In the genomic region with DNA sequence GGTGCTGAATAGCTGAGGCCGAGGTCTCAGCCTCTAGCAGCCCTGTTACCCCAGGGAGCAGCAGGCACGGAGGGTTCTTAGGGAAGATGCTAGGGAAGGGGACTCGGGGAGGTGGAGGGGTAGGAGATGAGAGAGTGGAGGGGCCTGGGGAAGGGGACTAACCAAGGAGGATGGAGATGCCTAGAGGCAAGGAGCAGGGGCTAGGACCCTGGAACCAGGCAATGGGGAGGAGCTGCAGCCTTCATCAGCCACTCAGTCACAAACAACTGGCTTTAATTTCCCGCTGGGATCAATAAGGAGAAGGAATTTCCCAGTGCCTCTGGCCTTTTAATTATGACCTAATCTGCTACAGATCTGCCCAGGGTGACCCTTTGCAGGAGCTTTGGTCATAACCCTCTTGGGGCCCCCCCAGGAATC, we compare ENCODE assay signal across 16 cellular contexts. TPM values are rescaled to one million over a fixed set of nuclear protein-coding genes. Genes with fewer than 3 reads are reported as not detected.
A peak's percentile ranks its signal among the peaks of the same experiment; 100 is the strongest.
DNase-seq lines count a peak whose midpoint lies in the region; ATAC-seq and TF ChIP-seq lines count a peak whose summit lies in the region.
"Had no signal": no experiment of that assay in that cellular context is flagged by ENCODE, and none has a peak within 500 bp of the region (broad histone marks: within the 10 kb centered on the region; RNA-seq: fewer than 3 reads in every experiment).

No MANE protein-coding gene starts in this region.

- H3K27me3 Mint-ChIP-seq in endodermal cell (ENCODE audit: insufficient read depth) = peaks cover 25% of the 10 kb centered on the region

- DNase-seq in right atrium auricular region (ENCODE audit: low spot score) = no peak
- no peak for DNase-seq in left cardiac atrium
- DNase-seq in endodermal cell = peak; percentile 90
- DNase-seq in NCI-H345 (lab: John Stamatoyannopoulos, UW) = no peak
- no peak for DNase-seq in left lung
- no peak for DNase-seq in KG1 (lab: John Stamatoyannopoulos, UW)
- DNase-seq: activated CD4-positive, alpha-beta memory T cell treated with anti-CD3 and anti-CD28 coated beads for 36 hours; activated effector memory CD4-positive, alpha-beta T cell treated with anti-CD3 and anti-CD28 coated beads, Interleukin-2, amount 50 U/mL, for 16 hours; Calu3; KBM-7; NCI-H524; right lobe of liver; T-helper 9 cell had no signal

- no peaks in the 10 kb centered on the region for H3K9me3 Mint-ChIP-seq in endodermal cell
- H3K9me3 Mint-ChIP-seq: activated CD4-positive, alpha-beta memory T cell treated with anti-CD3 and anti-CD28 coated beads for 36 hours had no signal

- H3K9me3 ChIP-seq in right atrium auricular region (no peaks in the 10 kb centered on the region), endodermal cell (ENCODE audit: control insufficient read depth, low read length) (no peaks in the 10 kb centered on the region), muscle layer of colon (ENCODE audit: low read length) (no peaks in the 10 kb centered on the region), left lung (no peaks in the 10 kb centered on the region)
- H3K9me3 ChIP-seq: A549, right lobe of liver had no signal

- H3K36me3 ChIP-seq in right atrium auricular region (no peaks in the 10 kb centered on the region), endodermal cell (ENCODE audit: control insufficient read depth, insufficient read depth, low read length) (no peaks in the 10 kb centered on the region), muscle layer of colon (ENCODE audit: insufficient read depth, low read length) (no peaks in the 10 kb centered on the region), left lung (no peaks in the 10 kb centered on the region)
- H3K36me3 ChIP-seq: right lobe of liver had no signal

- H3K27ac Mint-ChIP-seq in endodermal cell = peak overlapping the region; percentile 36
- H3K27ac Mint-ChIP-seq: activated CD4-positive, alpha-beta memory T cell treated with anti-CD3 and anti-CD28 coated beads for 36 hours had no signal

- ATAC-seq in left cardiac atrium (no peak), GM18907 (IDR thresholded peaks at IDR 0.05; ENCODE audit: unreplicated experiment) (no peak), left lung (no peak)
- ATAC-seq: A549, right lobe of liver had no signal

- no peak overlapping the region for H3K9ac ChIP-seq in endodermal cell (ENCODE audit: extremely low read depth, low read length, poor library complexity, severe bottlenecking)
- no peak overlapping the region for H3K9ac ChIP-seq in muscle layer of colon (ENCODE audit: low read length)

- peaks cover 0 to 5% of the 10 kb centered on the region in 2 donors for H3K27me3 ChIP-seq in right atrium auricular region
- no peaks in the 10 kb centered on the region for H3K27me3 ChIP-seq in endodermal cell (ENCODE audit: control insufficient read depth, insufficient read depth, low read length, poor library complexity, severe bottlenecking)
- no peaks in the 10 kb centered on the region for H3K27me3 ChIP-seq in muscle layer of colon (ENCODE audit: control insufficient read depth in 1 of 2, insufficient read depth in 2 of 2, low read length in 2 of 2)
- peaks cover 21 to 50% of the 10 kb centered on the region in 2 donors for H3K27me3 ChIP-seq in left lung

- H3K4me1 Mint-ChIP-seq in endodermal cell = peaks cover 53% of the 10 kb centered on the region

- intact Hi-C loops in left cardiac atrium (cut with DNase I) = no loop called here
- intact Hi-C loops in left lung (cut with DNase I) = no loop called here

- H3K36me3 Mint-ChIP-seq in endodermal cell (ENCODE audit: low read depth) = peaks cover 1% of the 10 kb centered on the region
- H3K36me3 Mint-ChIP-seq: activated CD4-positive, alpha-beta memory T cell treated with anti-CD3 and anti-CD28 coated beads for 36 hours had no signal

- H3K4me1 ChIP-seq in right atrium auricular region (peaks cover 0 to 46% of the 10 kb centered on the region in 2 donors), endodermal cell (ENCODE audit: control insufficient read depth, insufficient read depth, low read length) (peaks cover 21% of the 10 kb centered on the region), muscle layer of colon (ENCODE audit: insufficient read depth, low read length) (peaks cover 77% of the 10 kb centered on the region), left lung (peaks cover 19 to 28% of the 10 kb centered on the region in 2 donors)

- peak overlapping the region; percentile 72 for H3K4me3 Mint-ChIP-seq in endodermal cell
- H3K4me3 Mint-ChIP-seq: activated CD4-positive, alpha-beta memory T cell treated with anti-CD3 and anti-CD28 coated beads for 36 hours had no signal

- 4 to 17% methylated on average over 3 to 4 of the region's 4 CpGs for WGBS in endodermal cell (ENCODE audit: insufficient coverage in 1 of 2, insufficient read length in 1 of 2), 2 experiments

- H3K4me3 ChIP-seq in right atrium auricular region (no peak overlapping the region), endodermal cell (ENCODE audit: low read length) (peak overlapping the region; percentile 59), muscle layer of colon (ENCODE audit: low read depth in 1 of 2, low read length in 2 of 2) (no peak overlapping the region), left lung (no peak overlapping the region)
- H3K4me3 ChIP-seq: A549, right lobe of liver had no signal

- TF ChIP-seq CTCF in right atrium auricular region (IDR thresholded peaks at IDR 0.05) (no peak), endodermal cell (conservative IDR thresholded peaks at IDR 0.05) (no peak), left lung (IDR thresholded peaks at IDR 0.05) (no peak)

- H3K27ac ChIP-seq in right atrium auricular region (peak overlapping the region; percentile 16 to 40), endodermal cell (ENCODE audit: low read depth, low read length) (peak overlapping the region; percentile 71), muscle layer of colon (ENCODE audit: low read depth, low read length) (peak overlapping the region; percentile 89), left lung (peak overlapping the region in 1 of 2 donors; percentile 26)
- H3K27ac ChIP-seq: right lobe of liver had no signal

RNA-seq across cellular contexts. Expression of gene CRABP2, which starts 2.9 kb away (rescaled TPM):
- total RNA-seq in right atrium auricular region (1 to 10 TPM in 1 of 2 donors, under 1 TPM in 1; 0.67 to 2.5 TPM), left cardiac atrium (1 to 10 TPM; 1.5 TPM), endodermal cell (100 to 1,000 TPM; 243 to 780 TPM), left lung (10 to 100 TPM in 1 of 2 donors, 1 to 10 TPM in 1; 2.7 to 23.3 TPM)
- polyA plus RNA-seq in endodermal cell (2013, experiment 1 of 2) = 435 TPM
- polyA plus RNA-seq in endodermal cell (2013, experiment 2 of 2) = 409 TPM

RNA-seq across cellular contexts. Expression of gene METTL25B, which starts 20.0 kb away (rescaled TPM):
- 10 to 100 TPM in 1 of 2 donors, 1 to 10 TPM in 1; 7.4 to 15.6 TPM for total RNA-seq in right atrium auricular region
- total RNA-seq in left cardiac atrium = 10 to 100 TPM; 14.6 to 20.5 TPM
- 10 to 100 TPM; 25.9 to 35.5 TPM for total RNA-seq in endodermal cell
- 36.0 TPM for polyA plus RNA-seq in endodermal cell (2013, experiment 1 of 2)
- polyA plus RNA-seq in endodermal cell (2013, experiment 2 of 2) = 33.1 TPM
- total RNA-seq in left lung = 10 to 100 TPM; 30.6 to 35.3 TPM

RNA-seq across cellular contexts. Expression of gene ISG20L2, which starts 20.3 kb away (rescaled TPM):
- total RNA-seq in right atrium auricular region (10 to 100 TPM; 13.6 to 18.0 TPM), left cardiac atrium (10 to 100 TPM; 15.7 to 18.6 TPM), endodermal cell (10 to 100 TPM; 37.2 to 39.9 TPM), left lung (10 to 100 TPM; 18.3 to 30.8 TPM)
- 31.9 TPM for polyA plus RNA-seq in endodermal cell (2013, experiment 1 of 2)
- polyA plus RNA-seq in endodermal cell (2013, experiment 2 of 2) = 32.0 TPM

RNA-seq across cellular contexts. Expression of gene NES, which starts 31.0 kb away (rescaled TPM):
- 100 to 1,000 TPM; 134 to 173 TPM for total RNA-seq in right atrium auricular region
- total RNA-seq in left cardiac atrium = 100 to 1,000 TPM; 224 to 240 TPM
- 100 to 1,000 TPM in 1 of 2 donors, 10 to 100 TPM in 1; 65.8 to 103 TPM for total RNA-seq in endodermal cell
- 271 TPM for polyA plus RNA-seq in endodermal cell (2013, experiment 1 of 2)
- polyA plus RNA-seq in endodermal cell (2013, experiment 2 of 2) = 261 TPM
- 10 to 100 TPM; 56.9 to 58.5 TPM for total RNA-seq in left lung

RNA-seq across cellular contexts. Expression of gene MRPL24, which starts 32.6 kb away (rescaled TPM):
- total RNA-seq in right atrium auricular region (10 to 100 TPM; 45.8 to 50.5 TPM), left cardiac atrium (10 to 100 TPM; 62.9 to 74.0 TPM), endodermal cell (10 to 100 TPM; 32.2 to 35.5 TPM), left lung (10 to 100 TPM; 42.8 to 62.2 TPM)
- 34.7 TPM for polyA plus RNA-seq in endodermal cell (2013, experiment 1 of 2)
- polyA plus RNA-seq in endodermal cell (2013, experiment 2 of 2) = 30.8 TPM

Comparison
In these comparisons a context has a peak if more than half of its experiments do, and no peak if none do; other contexts are left out.
1. RNA of gene CRABP2, which starts 2.9 kb away (total RNA-seq): 243 to 780 TPM in endodermal cell; 2.7 to 23.3 TPM in left lung, 0.67 to 2.5 TPM in right atrium auricular region and 1.5 TPM in left cardiac atrium; every median in the first group is over 10 times any median in the second.